19 cellular contexts compared by ENCODE assay signal in genomic region chr2:8799004-8799403, GRCh38. TPM values are rescaled to one million over a fixed set of nuclear protein-coding genes. Genes with fewer than 3 reads are reported as not detected.
DNase-seq lines count a peak whose midpoint lies in the region; ATAC-seq and TF ChIP-seq lines count a peak whose summit lies in the region.
"Had no signal": no experiment of that assay in that cellular context is flagged by ENCODE, and none has a peak within 500 bp of the region (broad histone marks: within the 10 kb centered on the region; RNA-seq: fewer than 3 reads in every experiment).

No MANE protein-coding gene starts in this region.

- peaks cover 28% of the 10 kb centered on the region for H3K36me3 ChIP-seq in PC-3 (ENCODE audit: low read depth, low read length)

- no peaks in the 10 kb centered on the region; the same call in 1 of the 2 replicates for H4K20me1 ChIP-seq in PC-3 (ENCODE audit: low read length)

- no peaks in the 10 kb centered on the region for H3K9me3 Mint-ChIP-seq in activated CD4-positive, alpha-beta T cell treated with anti-CD3 and anti-CD28 coated beads, Interleukin-2, amount 10 ng/mL, durations not matched to agents 24 days and 14 days
- no peaks in the 10 kb centered on the region for H3K9me3 Mint-ChIP-seq in central memory CD8-positive, alpha-beta T cell
- no peaks in the 10 kb centered on the region for H3K9me3 Mint-ChIP-seq in stimulated activated memory B cell treated with anti-CD40 and anti-IgM and Interleukin-4, amounts not matched to agents 10 μg/mL and 1 μg/mL and 100 μg/mL, for 72 hours

- H3K27ac Mint-ChIP-seq in activated CD4-positive, alpha-beta T cell treated with anti-CD3 and anti-CD28 coated beads, Interleukin-2, amount 10 ng/mL, durations not matched to agents 24 days and 14 days = no peak overlapping the region
- H3K27ac Mint-ChIP-seq in central memory CD8-positive, alpha-beta T cell (ENCODE audit: low read depth) = peak overlapping the region; percentile 8
- H3K27ac Mint-ChIP-seq in stimulated activated memory B cell treated with anti-CD40 and anti-IgM and Interleukin-4, amounts not matched to agents 10 μg/mL and 1 μg/mL and 100 μg/mL, for 72 hours = peak overlapping the region; percentile 36

- no peak for TF ChIP-seq CTCF in PC-3 (conservative IDR thresholded peaks at IDR 0.05; ENCODE audit: low read depth, low read length)

- H3K4me3 ChIP-seq in PC-3 (ENCODE audit: low read length) = no peak overlapping the region

- CTCF ChIA-PET in PC-3 (lab: Charles Lee) = no interaction called here

- H3K4me1 ChIP-seq in PC-3 (ENCODE audit: insufficient read depth, low read length) = peaks cover 15% of the 10 kb centered on the region

- H3K4me3 Mint-ChIP-seq in activated CD4-positive, alpha-beta T cell treated with anti-CD3 and anti-CD28 coated beads, Interleukin-2, amount 10 ng/mL, durations not matched to agents 24 days and 14 days = no peak overlapping the region
- H3K4me3 Mint-ChIP-seq in central memory CD8-positive, alpha-beta T cell = no peak overlapping the region
- H3K4me3 Mint-ChIP-seq in stimulated activated memory B cell treated with anti-CD40 and anti-IgM and Interleukin-4, amounts not matched to agents 10 μg/mL and 1 μg/mL and 100 μg/mL, for 72 hours = no peak overlapping the region

- no peak overlapping the region for H3K4me2 ChIP-seq in PC-3 (ENCODE audit: low read length)
- H3K4me2 ChIP-seq: KMS-11 had no signal

- no peaks in the 10 kb centered on the region for H3K79me2 ChIP-seq in PC-3 (ENCODE audit: low read length)

- H3K9ac ChIP-seq in PC-3 (ENCODE audit: low read length) = no peak overlapping the region
- H3K9ac ChIP-seq: KMS-11 had no signal

- H3K9me2 ChIP-seq in PC-3 (replicated peaks; ENCODE audit: low read length) = no peaks in the 10 kb centered on the region

- H3K27me3 ChIP-seq in PC-3 (ENCODE audit: low read length) = no peaks in the 10 kb centered on the region

- BruUV-seq in PC-3 (replicated peaks; lab: Mats Ljungman, UMichigan) = no TSS peak

- peak; percentile 16 for DNase-seq in activated CD4-positive, alpha-beta T cell treated with anti-CD3 and anti-CD28 coated beads, Interleukin-2, amount 10 ng/mL, durations not matched to agents 24 days and 14 days
- no peak for DNase-seq in activated CD4-positive, alpha-beta T cell treated with anti-CD3 and anti-CD28 coated beads, Interleukin-2, amount 50 U/mL, for 1 hour
- peak; percentile 11 for DNase-seq in HS-27A (ENCODE audit: low read depth)
- DNase-seq in central memory CD8-positive, alpha-beta T cell (ENCODE audit: low spot score in 2 of 2) = no peak
- no peak for DNase-seq in DMS79 treated with DMSO at 0.1 percent for 48 hours (lab: John Stamatoyannopoulos, UW)
- no peak for DNase-seq in NOMO-1 treated with dmso at 0.1 percent for 144 hours (lab: John Stamatoyannopoulos, UW; ENCODE audit: unreplicated experiment)
- DNase-seq in PC-3 = no peak
- DNase-seq: 8988T, H7, IMR-90, MV-4-11, NCI-H187, NCI-H446 treated with DMSO at 0.1 percent for 48 hours, NCI-H526 treated with DMSO at 0.1 percent for 48 hours, RPMI8226, SHP77 had no signal

- no peaks in the 10 kb centered on the region for H3K9me3 ChIP-seq in PC-3 (ENCODE audit: low read length)

- POLR2A ChIA-PET in PC-3 (lab: Charles Lee; ENCODE audit: unreplicated experiment) = no interaction called here

- H3F3A ChIP-seq in PC-3 (ENCODE audit: low read length, unreplicated experiment) = peaks cover 9% of the 10 kb centered on the region

- no peak overlapping the region for H3K27ac ChIP-seq in PC-3 (ENCODE audit: low read length)
- H3K27ac ChIP-seq: C4-2B, KMS-11 had no signal

- no peaks in the 10 kb centered on the region for H3K27me3 Mint-ChIP-seq in activated CD4-positive, alpha-beta T cell treated with anti-CD3 and anti-CD28 coated beads, Interleukin-2, amount 10 ng/mL, durations not matched to agents 24 days and 14 days
- no peaks in the 10 kb centered on the region for H3K27me3 Mint-ChIP-seq in central memory CD8-positive, alpha-beta T cell
- H3K27me3 Mint-ChIP-seq in stimulated activated memory B cell treated with anti-CD40 and anti-IgM and Interleukin-4, amounts not matched to agents 10 μg/mL and 1 μg/mL and 100 μg/mL, for 72 hours = no peaks in the 10 kb centered on the region

- peaks cover 27% of the 10 kb centered on the region for H3K4me1 Mint-ChIP-seq in activated CD4-positive, alpha-beta T cell treated with anti-CD3 and anti-CD28 coated beads, Interleukin-2, amount 10 ng/mL, durations not matched to agents 24 days and 14 days
- H3K4me1 Mint-ChIP-seq in central memory CD8-positive, alpha-beta T cell = peaks cover 10% of the 10 kb centered on the region
- H3K4me1 Mint-ChIP-seq in stimulated activated memory B cell treated with anti-CD40 and anti-IgM and Interleukin-4, amounts not matched to agents 10 μg/mL and 1 μg/mL and 100 μg/mL, for 72 hours = no peaks in the 10 kb centered on the region

- no peak overlapping the region for H2AFZ ChIP-seq in PC-3 (ENCODE audit: low read length)

- no peak for ATAC-seq in central memory CD8-positive, alpha-beta T cell (replicated peaks; ENCODE audit: extremely low read depth, poor library complexity, severe bottlenecking)
- ATAC-seq in stimulated activated memory B cell treated with anti-CD40 and anti-IgM and Interleukin-4, amounts not matched to agents 10 μg/mL and 1 μg/mL and 100 μg/mL, for 72 hours = no peak
- no peak for ATAC-seq in PC-3

- intact Hi-C loops in activated CD4-positive, alpha-beta T cell treated with anti-CD3 and anti-CD28 coated beads, Interleukin-2, amount 10 ng/mL, durations not matched to agents 24 days and 14 days (cut with micrococcal nuclease) = no loop called here
- intact Hi-C loops in PC-3 (cut with micrococcal nuclease) = no loop called here

- peaks cover 61% of the 10 kb centered on the region for H3K36me3 Mint-ChIP-seq in activated CD4-positive, alpha-beta T cell treated with anti-CD3 and anti-CD28 coated beads, Interleukin-2, amount 10 ng/mL, durations not matched to agents 24 days and 14 days (ENCODE audit: low read depth)
- H3K36me3 Mint-ChIP-seq in central memory CD8-positive, alpha-beta T cell (ENCODE audit: insufficient read depth) = peaks cover 35% of the 10 kb centered on the region
- peaks cover 73% of the 10 kb centered on the region for H3K36me3 Mint-ChIP-seq in stimulated activated memory B cell treated with anti-CD40 and anti-IgM and Interleukin-4, amounts not matched to agents 10 μg/mL and 1 μg/mL and 100 μg/mL, for 72 hours

RNA-seq across cellular contexts. Expression of gene KIDINS220, which starts 38.4 kb away (rescaled TPM):
- 25.3 and 28.0 TPM in 2 replicates for total RNA-seq in activated CD4-positive, alpha-beta T cell treated with anti-CD3 and anti-CD28 coated beads, Interleukin-2, amount 10 ng/mL, durations not matched to agents 24 days and 14 days
- total RNA-seq in PC-3 (2014; rRNA removed) = 35.3 and 37.6 TPM in 2 replicates

Comparison
In these comparisons a context has a peak if more than half of its experiments do, and no peak if none do; other contexts are left out.
1. DNase-seq: peak in activated CD4-positive, alpha-beta T cell treated with anti-CD3 and anti-CD28 coated beads, Interleukin-2, amount 10 ng/mL, durations not matched to agents 24 days and 14 days (single experiment) and HS-27A (single experiment); none in activated CD4-positive, alpha-beta T cell treated with anti-CD3 and anti-CD28 coated beads, Interleukin-2, amount 50 U/mL, for 1 hour (single experiment), central memory CD8-positive, alpha-beta T cell (0 of 2), DMS79 treated with DMSO at 0.1 percent for 48 hours (single experiment), NOMO-1 treated with dmso at 0.1 percent for 144 hours (single experiment) and PC-3 (single experiment).